In genomic region chr9:5626727-5627634, GRCh38 we compare ENCODE assay signal across 8 cellular contexts. TPM values are rescaled to one million over a fixed set of nuclear protein-coding genes. Genes with fewer than 3 reads are reported as not detected.
DNase-seq lines count a peak whose midpoint lies in the region; ATAC-seq and TF ChIP-seq lines count a peak whose summit lies in the region.

No MANE protein-coding gene starts in this region.

- H3K27ac ChIP-seq in caudate nucleus (ENCODE audit: low read depth, low read length): peak overlapping the region; percentile 96
- H3K27ac ChIP-seq in lower lobe of right lung: peak overlapping the region; percentile 97

- intact Hi-C loops in lower lobe of right lung (cut with DNase I): no loop called here

- H3K4me1 ChIP-seq in lower lobe of right lung: peaks cover 70% of the 10 kb centered on the region

- H3K4me3 ChIP-seq in lower lobe of right lung: peak overlapping the region; percentile 96

- no peaks in the 10 kb centered on the region for H3K36me3 ChIP-seq in lower lobe of right lung

- H3K36me3 Mint-ChIP-seq in T-helper 17 cell (ENCODE audit: low read depth): peaks cover 2% of the 10 kb centered on the region

- H3K27me3 ChIP-seq in lower lobe of right lung (ENCODE audit: low read depth): no peaks in the 10 kb centered on the region

- H3K27ac Mint-ChIP-seq in T-helper 17 cell: peak overlapping the region; percentile 96

- H3K4me1 Mint-ChIP-seq in T-helper 17 cell: peaks cover 35% of the 10 kb centered on the region

- TF ChIP-seq CTCF in lower lobe of right lung (IDR thresholded peaks at IDR 0.05): no peak

- H3K4me3 Mint-ChIP-seq in T-helper 17 cell: peak overlapping the region; percentile 99

- DNase-seq in GDM1 (lab: John Stamatoyannopoulos, UW) (peak; percentile 75), HT-29 (ENCODE audit: low spot score) (peak; percentile 17), T-helper 17 cell (no peak), caudate nucleus (lab: John Stamatoyannopoulos, UW) (peak in 15 of 61 donors; percentile 4 to 58 (median 9)), lower lobe of right lung (no peak), NCI-H2107 (lab: John Stamatoyannopoulos, UW) (no peak)
- DNase-seq in stimulated activated naive CD8-positive, alpha-beta T cell treated with anti-CD3 and anti-CD28 coated beads, Interleukin-15, Interleukin-2, amounts not matched to agents 100 U/mL and 50 U/mL, for 24 hours: peak; percentile 48

- H3K9me3 ChIP-seq in T-helper 17 cell (ENCODE audit: control insufficient read depth, low read length, poor library complexity, severe bottlenecking) (no peaks in the 10 kb centered on the region), lower lobe of right lung (no peaks in the 10 kb centered on the region)

- ATAC-seq in GM21390 (IDR thresholded peaks at IDR 0.05; ENCODE audit: unreplicated experiment) (peak; percentile 48), T-helper 17 cell (peak; percentile 13), lower lobe of right lung (peak; percentile 20 to 50)
- peak; percentile 22 for ATAC-seq in stimulated activated naive CD8-positive, alpha-beta T cell treated with anti-CD3 and anti-CD28 coated beads, Interleukin-15, Interleukin-2, amounts not matched to agents 100 U/mL and 50 U/mL, for 24 hours

- H3K27me3 Mint-ChIP-seq in T-helper 17 cell: no peaks in the 10 kb centered on the region

RNA-seq across cellular contexts. Expression of gene RIC1, which starts 1.9 kb away (rescaled TPM):
- 8.9 and 11.6 TPM in 2 replicates for total RNA-seq in HT-29 (2014; rRNA removed; shearing (Covaris generic))
- total RNA-seq in T-helper 17 cell (10 to 100 TPM; 19.6 to 24.3 TPM), lower lobe of right lung (20.5 TPM)

Comparison
In these comparisons a context has a peak if more than half of its experiments do, and no peak if none do; other contexts are left out.
1. DNase-seq: peak in GDM1 (single experiment), HT-29 (single experiment) and stimulated activated naive CD8-positive, alpha-beta T cell treated with anti-CD3 and anti-CD28 coated beads, Interleukin-15, Interleukin-2, amounts not matched to agents 100 U/mL and 50 U/mL, for 24 hours (single experiment); none in T-helper 17 cell (0 of 3), lower lobe of right lung (single experiment) and NCI-H2107 (single experiment).
2. Peak in every context shown above with its lines, with median percentiles within 50 percentile points of each other: ATAC-seq.